41 cellular contexts compared by ENCODE assay signal in genomic region chr5:173801006-173801405, GRCh38.
"Had no signal": no experiment of that assay in that cellular context is flagged by ENCODE, and none has a peak within 500 bp of the region (broad histone marks: within the 10 kb centered on the region; RNA-seq: fewer than 3 reads in every experiment).

No MANE protein-coding gene starts in this region.

- H3K27ac ChIP-seq: adrenal gland, body of pancreas, brain microvascular endothelial cell, cardiac muscle cell, WERI-Rb-1 had no signal

- H3K27me3 Mint-ChIP-seq: activated CD4-positive, alpha-beta memory T cell treated with anti-CD3 and anti-CD28 coated beads, Interleukin-2, amount 10 ng/mL, durations not matched to agents 7 days and 5 days; activated CD8-positive, alpha-beta memory T cell treated with anti-CD3 and anti-CD28 coated beads, Interleukin-2, amount 10 ng/mL, durations not matched to agents 7 days and 5 days; activated naive CD8-positive, alpha-beta T cell treated with anti-CD3 and anti-CD28 coated beads for 36 hours had no signal

- H3K4me3 Mint-ChIP-seq: activated CD4-positive, alpha-beta memory T cell treated with anti-CD3 and anti-CD28 coated beads, Interleukin-2, amount 10 ng/mL, durations not matched to agents 7 days and 5 days; activated CD4-positive, alpha-beta T cell treated with anti-CD3 and anti-CD28 coated beads for 36 hours; activated CD4-positive, alpha-beta T cell treated with anti-CD3 and anti-CD28 coated beads, Interleukin-2, amount 10 ng/mL, durations not matched to agents 7 days and 5 days; activated CD8-positive, alpha-beta memory T cell treated with anti-CD3 and anti-CD28 coated beads, Interleukin-2, amount 10 ng/mL, durations not matched to agents 7 days and 5 days; activated CD8-positive, alpha-beta T cell treated with anti-CD3 and anti-CD28 coated beads, Interleukin-2, amount 10 ng/mL, durations not matched to agents 7 days and 5 days; activated naive CD4-positive, alpha-beta T cell treated with anti-CD3 and anti-CD28 coated beads for 36 hours; activated naive CD8-positive, alpha-beta T cell treated with anti-CD3 and anti-CD28 coated beads for 36 hours; activated T-cell treated with anti-CD3 and anti-CD28 coated beads, Interleukin-2, amount 50 U/mL, for 4 hours; activated T-cell treated with anti-CD3 and anti-CD28 coated beads, Interleukin-2, amount 50 U/mL, for 72 hours; activated T-helper 1 cell treated with anti-CD3 and anti-CD28 coated beads, Interleukin-12 subunit alpha, Interleukin-12 subunit beta, Interleukin-2, Interleukin-4 antibody, amounts not matched to agents 30 ng/mL and 10 ng/mL and 1 ng/mL, durations not matched to agents 14 hours and 24 hours and 36 hours; activated T-helper 17 cell treated with anti-CD3 and anti-CD28 coated beads, Interleukin-2, amount 50 U/mL, for 72 hours; central memory CD8-positive, alpha-beta T cell; T-helper 1 cell treated with Interleukin-12 subunit alpha and Interleukin-12 subunit beta and Interleukin-4 antibody, amounts not matched to agents 30 μg/mL and 1 μg/mL, for 36 hours; T-helper 2 cell treated with Interferon-gamma antibody and Interleukin-4, amounts not matched to agents 5 μg/mL and 100 μg/mL, for 36 hours; WTC11 had no signal

- H3K27ac Mint-ChIP-seq: activated CD4-positive, alpha-beta memory T cell treated with anti-CD3 and anti-CD28 coated beads, Interleukin-2, amount 10 ng/mL, durations not matched to agents 7 days and 5 days; activated CD4-positive, alpha-beta T cell treated with anti-CD3 and anti-CD28 coated beads for 36 hours; activated CD4-positive, alpha-beta T cell treated with anti-CD3 and anti-CD28 coated beads, Interleukin-2, amount 10 ng/mL, durations not matched to agents 7 days and 5 days; activated CD8-positive, alpha-beta memory T cell treated with anti-CD3 and anti-CD28 coated beads, Interleukin-2, amount 10 ng/mL, durations not matched to agents 7 days and 5 days; activated CD8-positive, alpha-beta T cell treated with anti-CD3 and anti-CD28 coated beads, Interleukin-2, amount 10 ng/mL, durations not matched to agents 7 days and 5 days; activated naive CD4-positive, alpha-beta T cell treated with anti-CD3 and anti-CD28 coated beads for 36 hours; activated naive CD4-positive, alpha-beta T cell treated with anti-CD3 and anti-CD28 coated beads, Interleukin-2, amount 50 U/mL, for 72 hours; activated naive CD8-positive, alpha-beta T cell treated with anti-CD3 and anti-CD28 coated beads for 36 hours; activated T-cell treated with anti-CD3 and anti-CD28 coated beads, Interleukin-2, amount 50 U/mL, for 72 hours; activated T-helper 1 cell treated with anti-CD3 and anti-CD28 coated beads, Interleukin-12 subunit alpha, Interleukin-12 subunit beta, Interleukin-2, Interleukin-4 antibody, amounts not matched to agents 30 ng/mL and 10 ng/mL and 1 ng/mL, durations not matched to agents 14 hours and 24 hours and 36 hours; activated T-helper 17 cell treated with anti-CD3 and anti-CD28 coated beads, Interleukin-2, amount 50 U/mL, for 72 hours; T-helper 1 cell treated with Interleukin-12 subunit alpha and Interleukin-12 subunit beta and Interleukin-4 antibody, amounts not matched to agents 30 μg/mL and 1 μg/mL, for 36 hours; T-helper 2 cell treated with Interferon-gamma antibody and Interleukin-4, amounts not matched to agents 5 μg/mL and 100 μg/mL, for 36 hours; WTC11 had no signal

- H3K4me1 ChIP-seq: adrenal gland, body of pancreas had no signal

- H3K36me3 Mint-ChIP-seq: activated CD8-positive, alpha-beta memory T cell treated with anti-CD3 and anti-CD28 coated beads, Interleukin-2, amount 10 ng/mL, durations not matched to agents 7 days and 5 days; activated naive CD4-positive, alpha-beta T cell treated with anti-CD3 and anti-CD28 coated beads, Interleukin-2, amount 50 U/mL, for 72 hours; activated naive CD8-positive, alpha-beta T cell treated with anti-CD3 and anti-CD28 coated beads for 36 hours had no signal

- H3K27me3 ChIP-seq: adrenal gland, body of pancreas, brain microvascular endothelial cell, cardiac muscle cell had no signal

- FAIRE-seq: astrocyte, bronchial epithelial cell had no signal

- H3K36me3 ChIP-seq: adrenal gland, brain microvascular endothelial cell, cardiac muscle cell, WERI-Rb-1 had no signal

- DNase-seq: activated CD4-positive, alpha-beta memory T cell treated with anti-CD3 and anti-CD28 coated beads, Interleukin-2, amount 10 ng/mL, durations not matched to agents 7 days and 5 days; activated CD4-positive, alpha-beta T cell treated with anti-CD3 and anti-CD28 coated beads for 1 hour; activated CD4-positive, alpha-beta T cell treated with anti-CD3 and anti-CD28 coated beads for 36 hours; activated CD4-positive, alpha-beta T cell treated with anti-CD3 and anti-CD28 coated beads for 48 hours; activated CD4-positive, alpha-beta T cell treated with anti-CD3 and anti-CD28 coated beads, Interleukin-2, amount 10 ng/mL, durations not matched to agents 7 days and 5 days; activated CD4-positive, alpha-beta T cell treated with anti-CD3 and anti-CD28 coated beads, Interleukin-2, amount 50 U/mL, for 48 hours; activated CD4-positive, CD25-positive, alpha-beta regulatory T cell; activated CD8-positive, alpha-beta memory T cell treated with anti-CD3 and anti-CD28 coated beads for 24 hours; activated CD8-positive, alpha-beta memory T cell treated with anti-CD3 and anti-CD28 coated beads, Interleukin-2, amount 10 ng/mL, durations not matched to agents 7 days and 5 days; activated CD8-positive, alpha-beta memory T cell treated with anti-CD3 and anti-CD28 coated beads, Interleukin-2, amount 50 U/mL, for 48 hours; activated CD8-positive, alpha-beta T cell treated with anti-CD3 and anti-CD28 coated beads, Interleukin-2, amount 10 ng/mL, durations not matched to agents 7 days and 5 days; activated effector memory CD4-positive, alpha-beta T cell treated with anti-CD3 and anti-CD28 coated beads, Interleukin-2, amount 50 U/mL, for 16 hours; activated gamma-delta T cell treated with Interleukin-2 at 50 U/mL for 16 hours; activated naive CD4-positive, alpha-beta T cell; activated naive CD4-positive, alpha-beta T cell treated with anti-CD3 and anti-CD28 coated beads for 36 hours; activated naive CD4-positive, alpha-beta T cell treated with anti-CD3 and anti-CD28 coated beads, Interleukin-2, amount 50 U/mL, for 16 hours; activated naive CD8-positive, alpha-beta T cell treated with anti-CD3 and anti-CD28 coated beads for 36 hours; activated T-cell treated with anti-CD3 and anti-CD28 coated beads, Interleukin-2, amount 50 U/mL, for 4 hours; activated T-cell treated with anti-CD3 and anti-CD28 coated beads, Interleukin-2, amount 50 U/mL, for 72 hours; amniotic stem cell; aorta; body of pancreas; brain microvascular endothelial cell; caudate nucleus; cerebellar nuclear complex; T-helper 1 cell; T-helper 2 cell; T-helper 9 cell; WERI-Rb-1 had no signal

- H3K4me3 ChIP-seq: adrenal gland, body of pancreas, cardiac muscle cell had no signal

- ATAC-seq: activated CD4-positive, alpha-beta T cell treated with anti-CD3 and anti-CD28 coated beads for 36 hours; activated CD4-positive, CD25-positive, alpha-beta regulatory T cell treated with anti-CD3 and anti-CD28 coated beads, Interleukin-2, amount 50 U/mL, for 24 hours; activated CD8-positive, alpha-beta memory T cell treated with anti-CD3 and anti-CD28 coated beads, Interleukin-2, amount 10 ng/mL, durations not matched to agents 7 days and 5 days; activated CD8-positive, alpha-beta T cell treated with anti-CD3 and anti-CD28 coated beads, Interleukin-2, amount 10 ng/mL, durations not matched to agents 7 days and 5 days; activated naive CD4-positive, alpha-beta T cell treated with anti-CD3 and anti-CD28 coated beads, Interleukin-2, amount 50 U/mL, for 72 hours; activated T-cell treated with anti-CD3 and anti-CD28 coated beads, Interleukin-2, amount 50 U/mL, for 4 hours; activated T-cell treated with anti-CD3 and anti-CD28 coated beads, Interleukin-2, amount 50 U/mL, for 72 hours; activated T-helper 17 cell treated with anti-CD3 and anti-CD28 coated beads, Interleukin-2, amount 50 U/mL, for 72 hours; body of pancreas; WTC11 had no signal

- H3K9me3 ChIP-seq: adrenal gland, body of pancreas had no signal

- H3K9me3 Mint-ChIP-seq: activated CD4-positive, alpha-beta memory T cell treated with anti-CD3 and anti-CD28 coated beads, Interleukin-2, amount 10 ng/mL, durations not matched to agents 7 days and 5 days; activated CD4-positive, alpha-beta T cell treated with anti-CD3 and anti-CD28 coated beads, Interleukin-2, amount 10 ng/mL, durations not matched to agents 7 days and 5 days; activated naive CD4-positive, alpha-beta T cell treated with anti-CD3 and anti-CD28 coated beads, Interleukin-2, amount 50 U/mL, for 72 hours; activated T-cell treated with anti-CD3 and anti-CD28 coated beads, Interleukin-2, amount 50 U/mL, for 72 hours; activated T-helper 1 cell treated with anti-CD3 and anti-CD28 coated beads, Interleukin-12 subunit alpha, Interleukin-12 subunit beta, Interleukin-2, Interleukin-4 antibody, amounts not matched to agents 30 ng/mL and 10 ng/mL and 1 ng/mL, durations not matched to agents 14 hours and 24 hours and 36 hours; activated T-helper 17 cell treated with anti-CD3 and anti-CD28 coated beads, Interleukin-2, amount 50 U/mL, for 72 hours; central memory CD8-positive, alpha-beta T cell; T-helper 1 cell treated with Interleukin-12 subunit alpha and Interleukin-12 subunit beta and Interleukin-4 antibody, amounts not matched to agents 30 μg/mL and 1 μg/mL, for 36 hours; T-helper 2 cell treated with Interferon-gamma antibody and Interleukin-4, amounts not matched to agents 5 μg/mL and 100 μg/mL, for 36 hours; WTC11 had no signal

- H3K4me1 Mint-ChIP-seq: activated CD4-positive, alpha-beta memory T cell treated with anti-CD3 and anti-CD28 coated beads, Interleukin-2, amount 10 ng/mL, durations not matched to agents 7 days and 5 days; activated CD4-positive, alpha-beta T cell treated with anti-CD3 and anti-CD28 coated beads for 36 hours; activated CD4-positive, alpha-beta T cell treated with anti-CD3 and anti-CD28 coated beads, Interleukin-2, amount 10 ng/mL, durations not matched to agents 7 days and 5 days; activated CD8-positive, alpha-beta memory T cell treated with anti-CD3 and anti-CD28 coated beads, Interleukin-2, amount 10 ng/mL, durations not matched to agents 7 days and 5 days; activated naive CD8-positive, alpha-beta T cell treated with anti-CD3 and anti-CD28 coated beads for 36 hours; activated T-helper 17 cell treated with anti-CD3 and anti-CD28 coated beads, Interleukin-2, amount 50 U/mL, for 72 hours; central memory CD8-positive, alpha-beta T cell had no signal
